28 cellular contexts compared by ENCODE assay signal in genomic region chr7:70218006-70218405, GRCh38.
"Had no signal": no experiment of that assay in that cellular context is flagged by ENCODE, and none has a peak within 500 bp of the region (broad histone marks: within the 10 kb centered on the region; RNA-seq: fewer than 3 reads in every experiment).

No MANE protein-coding gene starts in this region.

- H3K9me3 ChIP-seq: esophagus squamous epithelium, gastrocnemius medialis, heart right ventricle, left lung, lower lobe of right lung, mucosa of descending colon had no signal

- H3K9me3 Mint-ChIP-seq: dendritic cell treated with granulocyte-macrophage colony-stimulating factor and Interleukin-4, amounts not matched to agents 40 ng/mL and 50 ng/mL, for 4 days; effector memory CD8-positive, alpha-beta T cell; endodermal cell; mesothelial cell of epicardium; naive B cell had no signal

- H3K27ac ChIP-seq: epithelial cell of prostate, esophagus squamous epithelium, gastrocnemius medialis, heart right ventricle, left lung, lower lobe of right lung had no signal

- H3K36me3 ChIP-seq: esophagus squamous epithelium, gastrocnemius medialis, heart right ventricle, left lung, lower lobe of right lung had no signal

- H3K27me3 ChIP-seq: esophagus squamous epithelium, gastrocnemius medialis, heart right ventricle, left lung had no signal

- FAIRE-seq: endometrium, islet of Langerhans, keratinocyte had no signal

- H3K4me1 Mint-ChIP-seq: naive thymus-derived CD8-positive, alpha-beta T cell had no signal

- H3K4me3 ChIP-seq: esophagus squamous epithelium, gastrocnemius medialis, heart right ventricle, left lung, lower lobe of right lung, mucosa of descending colon had no signal

- DNase-seq: cortex of kidney; effector CD8-positive, alpha-beta T cell; effector memory CD8-positive, alpha-beta T cell; endodermal cell; erythroblast; esophagus squamous epithelium; foreskin fibroblast; foreskin melanocyte; gastrocnemius medialis; glutamatergic neuron; head of caudate nucleus; heart right ventricle; hippocampal formation; left cardiac atrium; left lung; left ventricle myocardium superior; lower lobe of right lung; mesenchymal stem cell; mucosa of descending colon; naive B cell; naive thymus-derived CD8-positive, alpha-beta T cell had no signal

- ATAC-seq: effector memory CD8-positive, alpha-beta T cell; esophagus mucosa; gastrocnemius medialis; heart right ventricle; left cardiac atrium; left lung; left ventricle myocardium superior; lower lobe of right lung; mucosa of descending colon; naive thymus-derived CD8-positive, alpha-beta T cell had no signal

- H3K4me3 Mint-ChIP-seq: dendritic cell treated with granulocyte-macrophage colony-stimulating factor and Interleukin-4, amounts not matched to agents 40 ng/mL and 50 ng/mL, for 4 days; effector memory CD8-positive, alpha-beta T cell; endodermal cell; mesothelial cell of epicardium; naive B cell had no signal

- H3K27me3 Mint-ChIP-seq: dendritic cell treated with granulocyte-macrophage colony-stimulating factor and Interleukin-4, amounts not matched to agents 40 ng/mL and 50 ng/mL, for 4 days; effector memory CD8-positive, alpha-beta T cell; naive B cell; naive thymus-derived CD8-positive, alpha-beta T cell had no signal

- H3K4me1 ChIP-seq: esophagus squamous epithelium, gastrocnemius medialis, heart right ventricle, left lung, lower lobe of right lung had no signal

- H3K27ac Mint-ChIP-seq: dendritic cell treated with granulocyte-macrophage colony-stimulating factor and Interleukin-4, amounts not matched to agents 40 ng/mL and 50 ng/mL, for 4 days; effector memory CD8-positive, alpha-beta T cell; endodermal cell; mesothelial cell of epicardium; naive B cell; naive thymus-derived CD8-positive, alpha-beta T cell had no signal

- H3K36me3 Mint-ChIP-seq: mesothelial cell of epicardium; naive B cell; naive thymus-derived CD8-positive, alpha-beta T cell had no signal
